Comparison of ENCODE assay signal across 20 cellular contexts in the genomic region with DNA sequence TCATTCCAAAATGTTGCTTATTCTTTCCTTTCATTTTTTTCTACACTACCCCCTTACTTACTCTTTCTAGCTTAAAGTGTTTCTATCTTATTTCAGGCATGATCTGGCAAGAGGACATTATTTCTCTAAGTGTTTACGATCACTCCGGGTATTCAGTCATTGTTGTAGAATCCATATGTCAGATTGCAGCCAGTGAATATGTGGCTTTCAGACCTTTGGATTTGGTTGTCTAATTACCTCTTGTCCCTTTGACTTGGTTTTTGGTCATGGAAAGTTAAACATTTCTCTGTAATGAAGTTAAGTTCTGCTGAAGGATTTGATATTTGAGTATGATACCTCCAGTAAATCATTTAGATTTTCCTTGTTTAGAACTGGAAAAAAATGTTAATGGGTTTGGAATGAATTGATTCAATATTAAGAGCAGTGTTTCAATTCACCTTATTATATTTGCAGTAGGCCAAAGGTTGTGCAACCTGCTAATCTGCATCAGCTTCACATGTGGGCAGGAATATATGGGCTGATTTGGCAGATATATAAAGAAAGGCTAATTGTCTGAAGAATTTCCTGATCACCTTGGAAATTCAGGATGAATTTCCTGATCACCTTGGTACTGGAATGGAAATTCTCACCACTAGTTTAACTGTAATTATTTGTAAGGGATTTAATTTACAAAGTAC.
"Had no signal": no experiment of that assay in that cellular context is flagged by ENCODE, and none has a peak within 500 bp of the region (broad histone marks: within the 10 kb centered on the region; RNA-seq: fewer than 3 reads in every experiment).

No MANE protein-coding gene starts in this region.

- H3K4me3 ChIP-seq: hepatocyte, sigmoid colon, skin epidermis, stomach had no signal

- H3K4me1 ChIP-seq: sigmoid colon had no signal

- H3K36me3 Mint-ChIP-seq: naive thymus-derived CD4-positive, alpha-beta T cell had no signal

- H2AFZ ChIP-seq: hepatocyte had no signal

- FAIRE-seq: colon, endothelial cell of umbilical vein had no signal

- H3K4me1 Mint-ChIP-seq: naive thymus-derived CD4-positive, alpha-beta T cell had no signal

- H3K27ac ChIP-seq: foreskin keratinocyte, hepatocyte, sigmoid colon, skin epidermis, stomach had no signal

- ATAC-seq: foreskin keratinocyte; left lobe of liver; naive thymus-derived CD4-positive, alpha-beta T cell had no signal

- H3K9me3 Mint-ChIP-seq: dendritic cell treated with granulocyte-macrophage colony-stimulating factor and Interleukin-4, amounts not matched to agents 40 ng/mL and 50 ng/mL, for 4 days; endodermal cell; naive thymus-derived CD4-positive, alpha-beta T cell had no signal

- H3K9me3 ChIP-seq: sigmoid colon, stomach had no signal

- H3K4me2 ChIP-seq: hepatocyte had no signal

- H3K27me3 ChIP-seq: foreskin keratinocyte, hepatocyte, sigmoid colon, stomach had no signal

- H3K4me3 Mint-ChIP-seq: dendritic cell treated with granulocyte-macrophage colony-stimulating factor and Interleukin-4, amounts not matched to agents 40 ng/mL and 50 ng/mL, for 4 days; endodermal cell; naive thymus-derived CD4-positive, alpha-beta T cell had no signal

- DNase-seq: effector CD4-positive, alpha-beta T cell; endodermal cell; erythroblast; foreskin keratinocyte; head of caudate nucleus; kidney glomerular epithelial cell; mammary epithelial cell; naive thymus-derived CD4-positive, alpha-beta T cell; posterior cingulate gyrus; sigmoid colon; stimulated activated CD4-positive, alpha-beta T cell treated with anti-CD3 and anti-CD28 coated beads, Interleukin-12 subunit alpha, Interleukin-12 subunit beta, amount 100 ng/mL, for 4 hours; stimulated activated naive CD4-positive, alpha-beta T cell; stomach; substantia nigra had no signal

- H3K27ac Mint-ChIP-seq: dendritic cell treated with granulocyte-macrophage colony-stimulating factor and Interleukin-4, amounts not matched to agents 40 ng/mL and 50 ng/mL, for 4 days; endodermal cell; naive thymus-derived CD4-positive, alpha-beta T cell had no signal
